8 cellular contexts compared by ENCODE assay signal in the genomic region with DNA sequence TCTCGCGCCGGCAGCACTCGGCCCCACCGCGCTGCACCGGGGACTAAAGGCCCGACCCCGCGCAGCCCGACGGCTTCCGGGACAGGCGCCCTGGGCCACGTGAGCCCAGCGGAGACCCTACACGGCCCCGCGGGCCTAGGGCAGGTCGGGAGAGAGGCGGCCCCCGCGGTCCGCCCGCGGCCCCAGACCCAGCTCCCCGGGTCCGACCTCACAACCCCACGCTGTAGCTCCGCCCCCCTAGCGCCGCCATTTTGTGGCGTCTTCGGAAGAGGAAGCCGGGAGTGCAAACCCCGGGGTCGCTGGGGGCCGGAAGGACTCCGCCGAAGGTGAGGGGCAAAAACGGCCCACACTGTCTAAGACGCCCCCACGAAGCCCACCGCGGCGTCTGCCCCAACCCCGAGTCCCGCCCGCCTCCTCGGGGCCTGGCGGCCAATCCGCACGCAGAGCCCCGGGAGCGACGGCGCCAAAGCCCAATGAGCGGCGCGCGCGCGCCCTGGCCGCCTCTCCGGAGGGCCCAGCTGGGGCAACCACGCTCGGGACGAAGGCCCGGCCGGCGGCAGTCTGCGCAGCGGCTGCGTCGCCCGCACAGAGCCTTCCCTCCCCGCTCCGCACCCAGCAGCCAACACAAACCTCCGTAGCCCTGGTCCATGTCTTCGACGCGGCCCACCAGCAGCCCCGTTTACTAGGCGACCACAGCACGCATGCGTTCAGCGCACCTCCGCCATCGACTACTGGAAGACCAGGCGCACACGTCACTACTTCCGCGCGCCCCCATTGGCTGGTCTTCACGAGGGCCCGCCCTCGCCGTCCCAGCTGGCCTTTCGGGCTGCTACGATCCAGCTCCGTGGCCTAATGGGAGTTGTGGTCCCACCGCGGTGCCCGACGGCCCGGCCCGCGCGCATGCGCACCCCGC. TPM values are rescaled to one million over a fixed set of nuclear protein-coding genes. Genes with fewer than 3 reads are reported as not detected.
DNase-seq lines count a peak whose midpoint lies in the region; ATAC-seq, FAIRE-seq and TF ChIP-seq lines count a peak whose summit lies in the region.

A gene (minus strand): TSS at position 705 of the 913 bp plus-strand sequence. CDS start 56 bp downstream, at position 649.

- H3K4me1 Mint-ChIP-seq in activated naive CD4-positive, alpha-beta T cell treated with anti-CD3 and anti-CD28 coated beads for 36 hours (ENCODE audit: low read depth) = peaks cover 48% of the 10 kb centered on the region

- H3K27me3 Mint-ChIP-seq in activated naive CD4-positive, alpha-beta T cell treated with anti-CD3 and anti-CD28 coated beads for 36 hours (ENCODE audit: low read depth) = no peaks in the 10 kb centered on the region

- H3K4me3 ChIP-seq in GM06990 (replicated peaks; ENCODE audit: low read depth, low read length) (peak within 1 kb of the TSS; percentile 88), NB4 (ENCODE audit: low read depth, low read length) (peak within 1 kb of the TSS; percentile 97), neuronal stem cell (ENCODE audit: low read length in 2 of 2) (peak within 1 kb of the TSS; percentile 96 to 100), subcutaneous abdominal adipose tissue (ENCODE audit: low read depth in 1 of 5, low read length in 5 of 5) (peak within 1 kb of the TSS; percentile 92 to 100 (median 97))

- H3K27me3 ChIP-seq in GM06990 (replicated peaks; ENCODE audit: control insufficient read depth, insufficient read depth, low read length) (no peaks in the 10 kb centered on the region), neuronal stem cell (ENCODE audit: control insufficient read depth in 3 of 3, insufficient read depth in 3 of 3, low read depth in 1 of 3, low read length in 3 of 3) (no peaks in the 10 kb centered on the region), subcutaneous abdominal adipose tissue (ENCODE audit: control insufficient read depth in 5 of 5, insufficient read depth in 4 of 5, low read length in 5 of 5) (no peaks in the 10 kb centered on the region)

- H3K27ac ChIP-seq in neuronal stem cell (replicated peaks; ENCODE audit: low read length) (peak within 1 kb of the TSS; percentile 93), subcutaneous abdominal adipose tissue (ENCODE audit: low read depth, low read length) (peak within 1 kb of the TSS; percentile 93)

- intact Hi-C loops in activated naive CD4-positive, alpha-beta T cell treated with anti-CD3 and anti-CD28 coated beads for 36 hours (cut with micrococcal nuclease) = loop anchor here (1.0 to 10.0 kb wide), 10 partner anchors 40 to 687 kb away; a partner anchor contains a TSS

- peak; percentile 79 for ATAC-seq in HG02571 (IDR thresholded peaks at IDR 0.05; ENCODE audit: unreplicated experiment)

- H3K4me1 ChIP-seq in neuronal stem cell (ENCODE audit: control insufficient read depth in 2 of 2, insufficient read depth in 1 of 2, low read depth in 1 of 2, low read length in 2 of 2) (peaks cover 2 to 9% of the 10 kb centered on the region in 2 donors), subcutaneous abdominal adipose tissue (ENCODE audit: control insufficient read depth in 5 of 5, insufficient read depth in 5 of 5, low read length in 5 of 5) (peaks cover 14 to 44% (median 43%) of the 10 kb centered on the region in 5 donors)

- H3K9ac ChIP-seq in neuronal stem cell (ENCODE audit: low read depth, low read length, poor library complexity) (peak within 1 kb of the TSS; percentile 97), subcutaneous abdominal adipose tissue (ENCODE audit: low read length in 5 of 5) (peak within 1 kb of the TSS; percentile 92 to 99 (median 97))

- CTCF ChIA-PET in activated naive CD4-positive, alpha-beta T cell treated with anti-CD3 and anti-CD28 coated beads for 36 hours (lab: Charles Lee) = interaction anchor here (0.8 to 3.8 kb wide), 8 partner anchors 13 to 287 kb away, joined by 3 to 21 read pairs (median 3); a partner anchor contains a TSS

- peak within 1 kb of the TSS; percentile 98 for H2BK12ac ChIP-seq in neuronal stem cell (ENCODE audit: low read length)

- H2BK15ac ChIP-seq in neuronal stem cell (ENCODE audit: low read length) = no peak within 1 kb of the TSS

- H3K14ac ChIP-seq in neuronal stem cell (ENCODE audit: low read length) = peak within 1 kb of the TSS; percentile 82

- H3K36me3 ChIP-seq in GM06990 (ENCODE audit: control insufficient read depth, insufficient read depth, low read length) (peaks cover 7% of the 10 kb centered on the region), neuronal stem cell (replicated peaks in 1 of 2; ENCODE audit: control insufficient read depth in 2 of 2, insufficient read depth in 2 of 2, low read length in 2 of 2) (peaks cover 2 to 42% of the 10 kb centered on the region in 2 donors), subcutaneous abdominal adipose tissue (ENCODE audit: control insufficient read depth in 5 of 5, insufficient read depth in 5 of 5, low read length in 5 of 5) (peaks cover 0 to 5% (median 0%) of the 10 kb centered on the region in 5 donors)

- H3K79me1 ChIP-seq in neuronal stem cell (ENCODE audit: low read depth, low read length) = peaks cover 11% of the 10 kb centered on the region

- H4K8ac ChIP-seq in neuronal stem cell (ENCODE audit: low read depth, low read length) = peak within 1 kb of the TSS; percentile 82

- H3K9me3 ChIP-seq in neuronal stem cell (replicated peaks in 1 of 2; ENCODE audit: control insufficient read depth in 2 of 2, insufficient read depth in 1 of 2, low read depth in 1 of 2, low read length in 2 of 2) = no peaks in the 10 kb centered on the region
- H3K9me3 ChIP-seq in subcutaneous abdominal adipose tissue (ENCODE audit: control insufficient read depth in 5 of 5, low read length in 5 of 5) = no peaks in the 10 kb centered on the region

- H2BK120ac ChIP-seq in neuronal stem cell (ENCODE audit: low read depth, low read length) = no peak within 1 kb of the TSS

- peak within 1 kb of the TSS; percentile 95 for H2AFZ ChIP-seq in neuronal stem cell (ENCODE audit: low read length)

- peak within 1 kb of the TSS; percentile 80 for H2AK5ac ChIP-seq in neuronal stem cell (ENCODE audit: low read depth, low read length)

- peak within 1 kb of the TSS; percentile 66 for H2BK5ac ChIP-seq in neuronal stem cell (ENCODE audit: low read length)

- H3K23ac ChIP-seq in neuronal stem cell (ENCODE audit: low read depth, low read length, poor library complexity) = peak within 1 kb of the TSS; percentile 99

- peak within 1 kb of the TSS; percentile 81 for H3K4ac ChIP-seq in neuronal stem cell (ENCODE audit: low read length)

- FAIRE-seq in frontal cortex (lab: Jason Lieb, UNC) = no peak

- peak; percentile 49 for TF ChIP-seq POLR2A in NB4 (IDR thresholded peaks at IDR 0.05; ENCODE audit: extremely low read depth, insufficient read length)

- peak; percentile 100 for DNase-seq in GM06990 (ENCODE audit: extremely low read depth, insufficient read length)
- peak; percentile 98 for DNase-seq in NB4 (ENCODE audit: low read depth)
- DNase-seq in SK-N-DZ (ENCODE audit: low spot score) = peak; percentile 98
- peak; percentile 98 for DNase-seq in activated naive CD4-positive, alpha-beta T cell treated with anti-CD3 and anti-CD28 coated beads for 36 hours
- DNase-seq in frontal cortex (ENCODE audit: low spot score in 2 of 2) = peak; percentile 99 to 100
- peak; percentile 99 for DNase-seq in neuronal stem cell (ENCODE audit: low spot score)

- H3K4me2 ChIP-seq in neuronal stem cell (ENCODE audit: insufficient read depth, low read length, poor library complexity, severe bottlenecking) = peak within 1 kb of the TSS; percentile 93

- peak within 1 kb of the TSS; percentile 96 for H3K27ac Mint-ChIP-seq in activated naive CD4-positive, alpha-beta T cell treated with anti-CD3 and anti-CD28 coated beads for 36 hours

- TF ChIP-seq CTCF in GM06990 (IDR thresholded peaks at IDR 0.05; ENCODE audit: insufficient read depth, low read length, poor library complexity, severe bottlenecking) (no peak), NB4 (IDR thresholded peaks at IDR 0.05; ENCODE audit: low read depth, low read length) (no peak)

- H3K4me3 Mint-ChIP-seq in activated naive CD4-positive, alpha-beta T cell treated with anti-CD3 and anti-CD28 coated beads for 36 hours = peak within 1 kb of the TSS; percentile 93

- H4K91ac ChIP-seq in neuronal stem cell (ENCODE audit: low read depth, low read length, poor library complexity) = no peak within 1 kb of the TSS

- H3K36me3 Mint-ChIP-seq in activated naive CD4-positive, alpha-beta T cell treated with anti-CD3 and anti-CD28 coated beads for 36 hours (ENCODE audit: low read depth) = peaks cover 10% of the 10 kb centered on the region

- WGBS in neuronal stem cell (ENCODE audit: extremely low coverage in 2 of 2, insufficient read length in 2 of 2, insufficient replicate concordance in 1 of 2), 2 donors = no CpG with 5 or more reads among the region's 111 CpGs

- H3K9me3 Mint-ChIP-seq in activated naive CD4-positive, alpha-beta T cell treated with anti-CD3 and anti-CD28 coated beads for 36 hours = no peaks in the 10 kb centered on the region

- H3K18ac ChIP-seq in neuronal stem cell (ENCODE audit: low read length) = peak within 1 kb of the TSS; percentile 100

RNA-seq across cellular contexts. Expression of the gene that starts here (rescaled TPM):
- polyA plus RNA-seq in SK-N-DZ (2014; cell fraction: cytosol; rRNA removed) = 15.9 and 16.5 TPM in 2 replicates
- 18.6 and 35.4 TPM in 2 replicates for polyA plus RNA-seq in SK-N-DZ (2014; cell fraction: nucleus; rRNA removed)
- 10 to 100 TPM; 27.1 to 30.3 TPM for total RNA-seq in activated naive CD4-positive, alpha-beta T cell treated with anti-CD3 and anti-CD28 coated beads for 36 hours
- 9.8 TPM for total RNA-seq in frontal cortex
- 15.0 TPM for polyA plus RNA-seq in neuronal stem cell (2013, experiment 1 of 2)
- 15.2 TPM for polyA plus RNA-seq in neuronal stem cell (2013, experiment 2 of 2)

Comparison
In these comparisons a context has a peak if more than half of its experiments do, and no peak if none do; other contexts are left out.
1. Peak in every context shown above with its lines: DNase-seq, ATAC-seq, H3K4me3 ChIP-seq and H3K27ac ChIP-seq.